Comparison of ENCODE assay signal across 26 cellular contexts in genomic region chr3:9760779-9761505, GRCh38. TPM values are rescaled to one million over a fixed set of nuclear protein-coding genes. Genes with fewer than 3 reads are reported as not detected.
DNase-seq lines count a peak whose midpoint lies in the region; ATAC-seq, FAIRE-seq and TF ChIP-seq lines count a peak whose summit lies in the region.
"Had no signal": no experiment of that assay in that cellular context is flagged by ENCODE, and none has a peak within 500 bp of the region (broad histone marks: within the 10 kb centered on the region; RNA-seq: fewer than 3 reads in every experiment).

No MANE protein-coding gene starts in this region.

- DNase-seq in IMR-90: no peak
- no peak for DNase-seq in K562 (ENCODE audit: extremely low read depth in 1 of 4, low spot score in 3 of 4)
- no peak for DNase-seq in upper lobe of left lung
- no peak for DNase-seq in NCI-H1436 treated with DMSO at 0.1 percent for 48 hours (lab: John Stamatoyannopoulos, UW)
- DNase-seq: C1 segment of cervical spinal cord; CD4-positive, alpha-beta memory T cell; COR-L47; DMS53; GM23248; H7; MM.1S; NCI-H1694; NCI-H2029 treated with DMSO at 0.1 percent for 48 hours; NCI-H446 treated with DMSO at 0.1 percent for 48 hours; NCI-H526; NCI-H82; NK-92 treated with Interleukin-12 subunit alpha and Interleukin-12 subunit beta, amount 100 ng/mL, for 24 hours; PC-3; Right ventricle myocardium superior had no signal

- no peak overlapping the region for H4K5ac ChIP-seq in IMR-90 (ENCODE audit: low read depth, low read length)

- BruUV-seq in IMR-90 (replicated peaks; lab: Mats Ljungman, UMichigan): no TSS peak
- no TSS peak for BruUV-seq in K562 (replicated peaks; lab: Mats Ljungman, UMichigan)

- POLR2A ChIA-PET in HEK293 (lab: Yijun Ruan, JAX) (interaction anchor here (0.6 to 0.7 kb wide), 2 partner anchors 51 to 52 kb away, joined by 3 to 4 read pairs; no protein-coding TSS in a partner anchor), IMR-90 (lab: Charles Lee; ENCODE audit: unreplicated experiment) (no interaction called here), K562 (lab: Yijun Ruan, JAX) (interaction anchor here (0.6 kb wide), 1 partner anchor 14 kb away, joined by 4 read pairs; no protein-coding TSS in a partner anchor)

- H4K20me1 ChIP-seq in IMR-90 (ENCODE audit: insufficient read depth, low read length): no peaks in the 10 kb centered on the region; the same call in 1 of the 2 replicates
- no peaks in the 10 kb centered on the region for H4K20me1 ChIP-seq in K562 (replicated peaks; ENCODE audit: control insufficient read depth, insufficient read depth, low read length)

- FAIRE-seq in K562 (lab: Jason Lieb, UNC): no peak
- FAIRE-seq: GM18507, HTR-8/SVneo had no signal

- CTCF ChIA-PET in HEK293 (lab: Yijun Ruan, JAX) (interaction anchor here (0.8 kb wide), 1 partner anchor 9 kb away, joined by 3 read pairs; the partner anchor contains the start of gene CAMK1), IMR-90 (lab: Yijun Ruan, JAX) (no interaction called here), K562 (lab: Yijun Ruan, JAX; ENCODE audit: low intra/inter-chr PET ratio) (no interaction called here)

- no peak overlapping the region for H2BK20ac ChIP-seq in IMR-90 (ENCODE audit: low read depth, low read length)

- H4K8ac ChIP-seq in IMR-90 (ENCODE audit: low read depth in 2 of 2, low read length in 2 of 2): no peak overlapping the region

- H3K27ac ChIP-seq in HEK293 (ENCODE audit: extremely low read depth, low read depth, low read length) (no peak overlapping the region), IMR-90 (ENCODE audit: insufficient read depth, low read length) (no peak overlapping the region), K562 (ENCODE audit: extremely low read depth, low read depth, low read length) (no peak overlapping the region), upper lobe of left lung (no peak overlapping the region)
- H3K27ac ChIP-seq: GM23248, KMS-11, SJSA1 had no signal

- H3K4me2 ChIP-seq in IMR-90 (ENCODE audit: low read depth, low read length): no peak overlapping the region
- H3K4me2 ChIP-seq in K562 (ENCODE audit: insufficient read depth, low read length): no peak overlapping the region
- H3K4me2 ChIP-seq: KMS-11 had no signal

- no peak overlapping the region for H3K4me3 ChIP-seq in HEK293 (ENCODE audit: low read depth, low read length)
- no peak overlapping the region for H3K4me3 ChIP-seq in IMR-90 (ENCODE audit: insufficient read depth, low read depth, low read length)
- no peak overlapping the region for H3K4me3 ChIP-seq in K562
- H3K4me3 ChIP-seq in upper lobe of left lung: no peak overlapping the region
- H3K4me3 ChIP-seq: GM23248, SJSA1 had no signal

- no peak for TF ChIP-seq EP300 in K562 (IDR thresholded peaks at IDR 0.05; ENCODE audit: low read length)
- TF ChIP-seq EP300 in upper lobe of left lung (IDR thresholded peaks at IDR 0.05): no peak

- H3K36me3 ChIP-seq in HEK293 (ENCODE audit: control insufficient read depth in 2 of 2, insufficient read depth in 1 of 2, low read length in 2 of 2) (peaks cover 16 to 80% of the 10 kb centered on the region in 2 experiments; a peak in 2 of 3 replicates), IMR-90 (ENCODE audit: control insufficient read depth, insufficient read depth, low read length) (peaks cover 41% of the 10 kb centered on the region), K562 (ENCODE audit: control insufficient read depth, insufficient read depth, low read length) (peaks cover 28% of the 10 kb centered on the region; the same call in 2 of the 3 replicates), upper lobe of left lung (peaks cover 0 to 76% (median 57%) of the 10 kb centered on the region in 4 donors)

- no peak overlapping the region for H2BK120ac ChIP-seq in IMR-90 (ENCODE audit: low read depth, low read length)

- H4K91ac ChIP-seq in IMR-90 (ENCODE audit: insufficient read depth, low read depth, low read length): no peak overlapping the region

- TF ChIP-seq POLR2A in IMR-90 (IDR thresholded peaks at IDR 0.05; ENCODE audit: low read depth, low read length) (no peak), K562 (conservative IDR thresholded peaks at IDR 0.05) (no peak), upper lobe of left lung (IDR thresholded peaks at IDR 0.05) (no peak)

- no peak overlapping the region for H2BK5ac ChIP-seq in IMR-90 (ENCODE audit: low read depth, low read length, poor library complexity, severe bottlenecking)

- TF ChIP-seq RAD21 in IMR-90 (IDR thresholded peaks at IDR 0.05; ENCODE audit: low read length): no peak
- TF ChIP-seq RAD21 in K562 (CRISPR knock-in tag; conservative IDR thresholded peaks at IDR 0.05 in 1 of 2, IDR thresholded peaks at IDR 0.05 in 1 of 2): no peak

- dilution Hi-C loops in IMR-90 (cut with HindIII; ENCODE audit: low sequenced_read_pairs, unreplicated experiment): no loop called here

- no peak overlapping the region for H2BK15ac ChIP-seq in IMR-90 (ENCODE audit: low read depth, low read length)

- intact Hi-C loops in IMR-90 (cut with micrococcal nuclease) (no loop called here), K562 (cut with micrococcal nuclease) (no loop called here)

- 0 out of 2 replicates have a peak overlapping the region, but pooled peaks have one; percentile 6 for H3K56ac ChIP-seq in IMR-90 (ENCODE audit: extremely low read depth, insufficient read depth, low read length)

- WGBS in IMR-90 (ENCODE audit: extremely low coverage in 2 of 2, insufficient read length in 1 of 2), 2 experiments: 98% methylated on average over 5 of the region's 10 CpGs; no CpG with 5 or more reads in 1 of the 2 experiments
- WGBS in K562 (ENCODE audit: insufficient coverage, low coverage, missing lambda C conversion rate): 82% methylated on average over 10 of the region's 10 CpGs
- WGBS in upper lobe of left lung, 2 donors: 98% methylated on average over 10 of the region's 10 CpGs

- no peaks in the 10 kb centered on the region for H3K9me3 ChIP-seq in HEK293 (ENCODE audit: control insufficient read depth, insufficient read depth, low read depth, low read length)
- no peaks in the 10 kb centered on the region for H3K9me3 ChIP-seq in IMR-90 (ENCODE audit: control insufficient read depth, insufficient read depth, low read length)
- no peaks in the 10 kb centered on the region; the same call in 1 of the 2 replicates for H3K9me3 ChIP-seq in K562 (replicated peaks; ENCODE audit: control insufficient read depth, insufficient read depth, low read depth, low read length)
- H3K9me3 ChIP-seq in upper lobe of left lung: no peaks in the 10 kb centered on the region
- H3K9me3 ChIP-seq: SJSA1 had no signal

- no peak overlapping the region for H3K14ac ChIP-seq in IMR-90 (replicated peaks; ENCODE audit: low read depth, low read length)

- no peak overlapping the region for H2AK9ac ChIP-seq in IMR-90 (replicated peaks; ENCODE audit: low read depth, low read length, poor library complexity)

- H3K79me1 ChIP-seq in IMR-90 (ENCODE audit: low read depth in 1 of 2, low read length in 2 of 2): peaks cover 0 to 15% of the 10 kb centered on the region in 2 experiments; a peak in 3 of 4 replicates

- no peak overlapping the region for H3K23ac ChIP-seq in IMR-90 (ENCODE audit: low read depth, low read length)

- H3K9me1 ChIP-seq in IMR-90 (ENCODE audit: insufficient read depth, low read length) (peaks cover 11% of the 10 kb centered on the region), K562 (ENCODE audit: control insufficient read depth, insufficient read depth, low read length) (no peaks in the 10 kb centered on the region)

- H3K27me3 ChIP-seq in IMR-90 (ENCODE audit: control insufficient read depth, insufficient read depth, low read length) (no peaks in the 10 kb centered on the region), K562 (ENCODE audit: control insufficient read depth in 2 of 2, insufficient read depth in 2 of 2, low read length in 2 of 2) (no peaks in the 10 kb centered on the region), upper lobe of left lung (no peaks in the 10 kb centered on the region)
- H3K27me3 ChIP-seq: SJSA1 had no signal

- H3K79me2 ChIP-seq in K562 (ENCODE audit: control insufficient read depth, insufficient read depth, low read length): no peaks in the 10 kb centered on the region

- no peak overlapping the region for H3K4ac ChIP-seq in IMR-90 (ENCODE audit: low read depth, low read length)

- no peaks in the 10 kb centered on the region for H3K4me1 ChIP-seq in HEK293 (ENCODE audit: control insufficient read depth, insufficient read depth, low read length)
- no peaks in the 10 kb centered on the region for H3K4me1 ChIP-seq in IMR-90 (ENCODE audit: control insufficient read depth, insufficient read depth, low read length)
- H3K4me1 ChIP-seq in K562 (replicated peaks in 1 of 2; ENCODE audit: control insufficient read depth in 2 of 2, insufficient read depth in 2 of 2, low read length in 2 of 2): peaks cover 0 to 4% of the 10 kb centered on the region in 2 experiments; a peak in 3 of 5 replicates
- H3K4me1 ChIP-seq in upper lobe of left lung: no peaks in the 10 kb centered on the region
- H3K4me1 ChIP-seq: SJSA1 had no signal

- no peak for ATAC-seq in IMR-90 (ENCODE audit: low read depth)
- no peak for ATAC-seq in K562
- no peak for ATAC-seq in HG03159 (IDR thresholded peaks at IDR 0.05; ENCODE audit: unreplicated experiment)
- ATAC-seq in upper lobe of left lung (ENCODE audit: low FRiP score in 2 of 2): no peak

- no peak overlapping the region for H3K9ac ChIP-seq in IMR-90 (ENCODE audit: low read depth, low read length)
- no peak overlapping the region for H3K9ac ChIP-seq in K562 (ENCODE audit: insufficient read depth in 1 of 2, low read depth in 2 of 2, low read length in 2 of 2)
- H3K9ac ChIP-seq: GM23248, KMS-11 had no signal

- H2AFZ ChIP-seq in IMR-90 (replicated peaks; ENCODE audit: low read length, poor library complexity): no peak overlapping the region
- no peak overlapping the region for H2AFZ ChIP-seq in K562 (ENCODE audit: low read depth, low read length)
- H2AFZ ChIP-seq: GM23248 had no signal

- no peak overlapping the region for H3K18ac ChIP-seq in IMR-90 (ENCODE audit: low read depth, low read length)

- in situ Hi-C loops in IMR-90 (cut with MboI; ENCODE audit: low sequenced_read_pairs) (no loop called here), K562 (cut with MboI) (no loop called here)

- no peak overlapping the region for H2AK5ac ChIP-seq in IMR-90 (ENCODE audit: low read depth, low read length)

- no peak for TF ChIP-seq CTCF in HEK293 (tag by site-specific recombination; IDR thresholded peaks at IDR 0.05)
- no peak for TF ChIP-seq CTCF in IMR-90 (conservative IDR thresholded peaks at IDR 0.05; ENCODE audit: low read depth, low read length)
- no peak for TF ChIP-seq CTCF in K562 (IDR thresholded peaks at IDR 0.05 in 2 of 3, conservative IDR thresholded peaks at IDR 0.05 in 1 of 3; ENCODE audit: insufficient read depth in 2 of 3, low read depth in 1 of 3, low read length in 3 of 3)
- TF ChIP-seq CTCF in upper lobe of left lung (IDR thresholded peaks at IDR 0.05): no peak

RNA-seq across cellular contexts. Expression of gene CAMK1, which starts 8.8 kb away (rescaled TPM):
- 28.9 and 33.3 TPM in 2 replicates for total RNA-seq in IMR-90 (2012; rRNA removed)
- polyA plus RNA-seq in IMR-90 (2012; rRNA removed): 36.4 and 41.2 TPM in 2 replicates
- polyA plus RNA-seq in IMR-90 (2012; cell fraction: cytosol; rRNA removed): 41.3 and 45.9 TPM in 2 replicates
- 22.2 and 41.7 TPM in 2 replicates for polyA plus RNA-seq in IMR-90 (2012; cell fraction: nucleus; rRNA removed; ENCODE audit: low replicate concordance)
- 2.0 and 4.8 TPM in 2 replicates for total RNA-seq in K562 (2011; cell fraction: chromatin; rRNA removed; ENCODE audit: low replicate concordance)
- 4.2 and 4.6 TPM in 2 replicates for total RNA-seq in K562 (2011; cell fraction: nucleolus; rRNA removed)
- total RNA-seq in K562 (2011; cell fraction: nucleoplasm; rRNA removed): 2.3 and 3.2 TPM in 2 replicates
- total RNA-seq in K562 (2014; rRNA removed): 10.7 and 13.9 TPM in 2 replicates
- total RNA-seq in K562 (2014; rRNA removed; fragmentation: Illumina TruSeq; extraction: Trizol): 4.4 and 4.7 TPM in 2 replicates
- total RNA-seq in K562 (2015; rRNA removed; fragmentation: Illumina TruSeq; extraction: Trizol): 6.1 and 6.6 TPM in 2 replicates
- 5.2 and 6.2 TPM in 2 replicates for total RNA-seq in K562 (2021)
- polyA plus RNA-seq in K562 (2011; rRNA removed): 7.3 and 8.4 TPM in 2 replicates
- 5.8 and 12.1 TPM in 2 replicates for polyA plus RNA-seq in K562 (2011; cell fraction: cytosol; rRNA removed)
- 6.0 and 9.9 TPM in 2 replicates for polyA plus RNA-seq in K562 (2011; cell fraction: nucleus; rRNA removed)
- polyA plus RNA-seq in K562 (2012): 7.7 and 9.7 TPM in 2 replicates
- 6.0 and 6.2 TPM in 2 replicates for polyA plus RNA-seq in K562 (2014; fragmentation: Illumina TruSeq; extraction: Trizol)
- polyA plus RNA-seq in K562 (2014; fragmentation: Nextera tagmentation; extraction: Ambion mirVana): under 1 TPM; 0.23 to 0.39 TPM
- 7.7 and 10.6 TPM in 2 replicates for polyA plus RNA-seq in K562 (2014; rRNA removed)
- 2.6 and 2.9 TPM in 2 replicates for polyA minus RNA-seq in K562 (2011; rRNA and poly(A)+ RNA removed)
- polyA minus RNA-seq in K562 (2011; cell fraction: cytosol; rRNA and poly(A)+ RNA removed): 3.1 and 3.6 TPM in 2 replicates
- polyA minus RNA-seq in K562 (2011; cell fraction: nucleus; rRNA and poly(A)+ RNA removed): 1.3 and 2.4 TPM in 2 replicates
- 10 to 100 TPM; 19.5 to 44.0 (median 27.6) TPM for total RNA-seq in upper lobe of left lung
- total RNA-seq: G401 had no signal

RNA-seq across cellular contexts. Expression of gene OGG1, which starts 11.2 kb away (rescaled TPM):
- total RNA-seq in IMR-90 (2012; rRNA removed) (14.9 and 15.8 TPM in 2 replicates), K562 (2014; rRNA removed) (27.6 and 39.3 TPM in 2 replicates), K562 (2014; rRNA removed; fragmentation: Illumina TruSeq; extraction: Trizol) (14.6 and 18.2 TPM in 2 replicates), K562 (2015; rRNA removed; fragmentation: Illumina TruSeq; extraction: Trizol) (26.4 and 27.5 TPM in 2 replicates), K562 (2021) (23.6 and 25.7 TPM in 2 replicates), upper lobe of left lung (10 to 100 TPM; 13.7 to 49.2 (median 18.3) TPM)
- polyA plus RNA-seq in IMR-90 (2012; rRNA removed) (25.6 and 28.2 TPM in 2 replicates), K562 (2011; rRNA removed) (26.6 and 31.0 TPM in 2 replicates), K562 (2014; fragmentation: Illumina TruSeq; extraction: Trizol) (32.3 and 33.0 TPM in 2 replicates), K562 (2014; fragmentation: Nextera tagmentation; extraction: Ambion mirVana) (10 to 100 TPM in 1 of 2 experiments, 1 to 10 TPM in 1; 6.6 to 12.0 TPM), K562 (2014; rRNA removed) (24.4 and 26.5 TPM in 2 replicates)
- 24.6 and 29.1 TPM in 2 replicates for polyA plus RNA-seq in IMR-90 (2012; cell fraction: cytosol; rRNA removed)
- polyA plus RNA-seq in IMR-90 (2012; cell fraction: nucleus; rRNA removed; ENCODE audit: low replicate concordance): 30.2 and 34.3 TPM in 2 replicates
- 74.9 and 150 TPM in 2 replicates for total RNA-seq in K562 (2011; cell fraction: chromatin; rRNA removed; ENCODE audit: low replicate concordance)
- 93.6 and 122 TPM in 2 replicates for total RNA-seq in K562 (2011; cell fraction: nucleolus; rRNA removed)
- total RNA-seq in K562 (2011; cell fraction: nucleoplasm; rRNA removed): 99.4 and 140 TPM in 2 replicates
- polyA plus RNA-seq in K562 (2011; cell fraction: cytosol; rRNA removed): 27.6 and 51.7 TPM in 2 replicates
- 41.4 and 56.0 TPM in 2 replicates for polyA plus RNA-seq in K562 (2011; cell fraction: nucleus; rRNA removed)
- 23.4 and 31.1 TPM in 2 replicates for polyA plus RNA-seq in K562 (2012)
- polyA minus RNA-seq in K562 (2011; rRNA and poly(A)+ RNA removed): 38.9 and 47.9 TPM in 2 replicates
- polyA minus RNA-seq in K562 (2011; cell fraction: cytosol; rRNA and poly(A)+ RNA removed): 16.7 and 29.9 TPM in 2 replicates
- polyA minus RNA-seq in K562 (2011; cell fraction: nucleus; rRNA and poly(A)+ RNA removed): 52.4 and 57.1 TPM in 2 replicates

RNA-seq across cellular contexts. Expression of gene BRPF1, which starts 29.4 kb away (rescaled TPM):
- 15.6 and 16.4 TPM in 2 replicates for total RNA-seq in IMR-90 (2012; rRNA removed)
- 13.6 and 15.1 TPM in 2 replicates for polyA plus RNA-seq in IMR-90 (2012; rRNA removed)
- 7.4 and 8.8 TPM in 2 replicates for polyA plus RNA-seq in IMR-90 (2012; cell fraction: cytosol; rRNA removed)
- 24.9 and 42.4 TPM in 2 replicates for polyA plus RNA-seq in IMR-90 (2012; cell fraction: nucleus; rRNA removed; ENCODE audit: low replicate concordance)
- total RNA-seq in K562 (2011; cell fraction: chromatin; rRNA removed; ENCODE audit: low replicate concordance): 33.6 and 67.8 TPM in 2 replicates
- 33.7 and 49.2 TPM in 2 replicates for total RNA-seq in K562 (2011; cell fraction: nucleolus; rRNA removed)
- total RNA-seq in K562 (2011; cell fraction: nucleoplasm; rRNA removed): 26.6 and 32.0 TPM in 2 replicates
- total RNA-seq in K562 (2014; rRNA removed): 29.9 and 38.9 TPM in 2 replicates
- 12.6 and 13.5 TPM in 2 replicates for total RNA-seq in K562 (2014; rRNA removed; fragmentation: Illumina TruSeq; extraction: Trizol)
- total RNA-seq in K562 (2015; rRNA removed; fragmentation: Illumina TruSeq; extraction: Trizol): 23.5 and 25.5 TPM in 2 replicates
- total RNA-seq in K562 (2021): 40.2 and 40.6 TPM in 2 replicates
- 12.7 and 16.6 TPM in 2 replicates for polyA plus RNA-seq in K562 (2011; rRNA removed)
- 12.3 and 19.3 TPM in 2 replicates for polyA plus RNA-seq in K562 (2011; cell fraction: cytosol; rRNA removed)
- 46.8 and 95.4 TPM in 2 replicates for polyA plus RNA-seq in K562 (2011; cell fraction: nucleus; rRNA removed)
- polyA plus RNA-seq in K562 (2012): 23.7 and 24.3 TPM in 2 replicates
- 26.7 and 30.5 TPM in 2 replicates for polyA plus RNA-seq in K562 (2014; fragmentation: Illumina TruSeq; extraction: Trizol)
- 1 to 10 TPM; 1.1 to 1.4 TPM for polyA plus RNA-seq in K562 (2014; fragmentation: Nextera tagmentation; extraction: Ambion mirVana)
- 26.0 and 32.8 TPM in 2 replicates for polyA plus RNA-seq in K562 (2014; rRNA removed)
- 14.6 and 16.9 TPM in 2 replicates for polyA minus RNA-seq in K562 (2011; rRNA and poly(A)+ RNA removed)
- 15.2 and 22.2 TPM in 2 replicates for polyA minus RNA-seq in K562 (2011; cell fraction: cytosol; rRNA and poly(A)+ RNA removed)
- 24.9 and 29.5 TPM in 2 replicates for polyA minus RNA-seq in K562 (2011; cell fraction: nucleus; rRNA and poly(A)+ RNA removed)
- total RNA-seq in upper lobe of left lung: 10 to 100 TPM; 18.8 to 44.0 (median 26.5) TPM

RNA-seq across cellular contexts. Expression of gene TADA3, which starts 31.3 kb away (rescaled TPM):
- total RNA-seq in IMR-90 (2012; rRNA removed): 69.7 and 83.0 TPM in 2 replicates
- 68.0 and 69.7 TPM in 2 replicates for polyA plus RNA-seq in IMR-90 (2012; rRNA removed)
- 67.8 and 79.3 TPM in 2 replicates for polyA plus RNA-seq in IMR-90 (2012; cell fraction: cytosol; rRNA removed)
- polyA plus RNA-seq in IMR-90 (2012; cell fraction: nucleus; rRNA removed; ENCODE audit: low replicate concordance): 37.7 and 38.4 TPM in 2 replicates
- 29.0 and 52.4 TPM in 2 replicates for total RNA-seq in K562 (2011; cell fraction: chromatin; rRNA removed; ENCODE audit: low replicate concordance)
- total RNA-seq in K562 (2011; cell fraction: nucleolus; rRNA removed): 42.1 and 48.7 TPM in 2 replicates
- 34.6 and 42.7 TPM in 2 replicates for total RNA-seq in K562 (2011; cell fraction: nucleoplasm; rRNA removed)
- 110 and 136 TPM in 2 replicates for total RNA-seq in K562 (2014; rRNA removed)
- 32.7 and 40.6 TPM in 2 replicates for total RNA-seq in K562 (2014; rRNA removed; fragmentation: Illumina TruSeq; extraction: Trizol)
- 74.5 and 74.8 TPM in 2 replicates for total RNA-seq in K562 (2015; rRNA removed; fragmentation: Illumina TruSeq; extraction: Trizol)
- total RNA-seq in K562 (2021): 85.8 and 89.7 TPM in 2 replicates
- polyA plus RNA-seq in K562 (2011; rRNA removed): 60.6 and 62.8 TPM in 2 replicates
- polyA plus RNA-seq in K562 (2011; cell fraction: cytosol; rRNA removed): 74.1 and 114 TPM in 2 replicates
- polyA plus RNA-seq in K562 (2011; cell fraction: nucleus; rRNA removed): 61.6 and 83.0 TPM in 2 replicates
- 75.7 and 143 TPM in 2 replicates for polyA plus RNA-seq in K562 (2012)
- polyA plus RNA-seq in K562 (2014; fragmentation: Illumina TruSeq; extraction: Trizol): 97.8 and 103 TPM in 2 replicates
- polyA plus RNA-seq in K562 (2014; fragmentation: Nextera tagmentation; extraction: Ambion mirVana): 1 to 10 TPM; 4.1 to 6.3 TPM
- polyA plus RNA-seq in K562 (2014; rRNA removed): 91.6 and 94.0 TPM in 2 replicates
- 29.9 and 37.5 TPM in 2 replicates for polyA minus RNA-seq in K562 (2011; rRNA and poly(A)+ RNA removed)
- 52.9 and 57.8 TPM in 2 replicates for polyA minus RNA-seq in K562 (2011; cell fraction: cytosol; rRNA and poly(A)+ RNA removed)
- polyA minus RNA-seq in K562 (2011; cell fraction: nucleus; rRNA and poly(A)+ RNA removed): 19.1 and 22.5 TPM in 2 replicates
- 10 to 100 TPM; 48.2 to 68.0 (median 60.7) TPM for total RNA-seq in upper lobe of left lung

RNA-seq across cellular contexts. Expression of gene ARPC4, which starts 31.9 kb away (rescaled TPM):
- total RNA-seq in IMR-90 (2012; rRNA removed): 383 and 405 TPM in 2 replicates
- 160 and 188 TPM in 2 replicates for polyA plus RNA-seq in IMR-90 (2012; rRNA removed)
- 123 and 177 TPM in 2 replicates for polyA plus RNA-seq in IMR-90 (2012; cell fraction: cytosol; rRNA removed)
- polyA plus RNA-seq in IMR-90 (2012; cell fraction: nucleus; rRNA removed; ENCODE audit: low replicate concordance): 64.3 and 102 TPM in 2 replicates
- total RNA-seq in K562 (2011; cell fraction: chromatin; rRNA removed; ENCODE audit: low replicate concordance): 240 and 326 TPM in 2 replicates
- 165 and 200 TPM in 2 replicates for total RNA-seq in K562 (2011; cell fraction: nucleolus; rRNA removed)
- total RNA-seq in K562 (2011; cell fraction: nucleoplasm; rRNA removed): 225 and 232 TPM in 2 replicates
- total RNA-seq in K562 (2014; rRNA removed): 138 and 139 TPM in 2 replicates
- total RNA-seq in K562 (2014; rRNA removed; fragmentation: Illumina TruSeq; extraction: Trizol): 132 and 143 TPM in 2 replicates
- total RNA-seq in K562 (2015; rRNA removed; fragmentation: Illumina TruSeq; extraction: Trizol): 118 and 131 TPM in 2 replicates
- 153 and 154 TPM in 2 replicates for total RNA-seq in K562 (2021)
- polyA plus RNA-seq in K562 (2011; rRNA removed): 60.3 and 106 TPM in 2 replicates
- polyA plus RNA-seq in K562 (2011; cell fraction: cytosol; rRNA removed): 69.7 and 88.3 TPM in 2 replicates
- polyA plus RNA-seq in K562 (2011; cell fraction: nucleus; rRNA removed): 76.1 and 100.0 TPM in 2 replicates
- 106 and 149 TPM in 2 replicates for polyA plus RNA-seq in K562 (2012)
- 119 and 128 TPM in 2 replicates for polyA plus RNA-seq in K562 (2014; fragmentation: Illumina TruSeq; extraction: Trizol)
- 10 to 100 TPM; 20.1 to 28.1 TPM for polyA plus RNA-seq in K562 (2014; fragmentation: Nextera tagmentation; extraction: Ambion mirVana)
- polyA plus RNA-seq in K562 (2014; rRNA removed): 112 and 129 TPM in 2 replicates
- polyA minus RNA-seq in K562 (2011; rRNA and poly(A)+ RNA removed): 147 and 187 TPM in 2 replicates
- polyA minus RNA-seq in K562 (2011; cell fraction: cytosol; rRNA and poly(A)+ RNA removed): 104 and 125 TPM in 2 replicates
- polyA minus RNA-seq in K562 (2011; cell fraction: nucleus; rRNA and poly(A)+ RNA removed): 79.2 and 112 TPM in 2 replicates
- 100 to 1,000 TPM in 5 of 6 donors, 10 to 100 TPM in 1; 88.3 to 186 (median 158) TPM for total RNA-seq in upper lobe of left lung

Comparison
In these comparisons a context has a peak if more than half of its experiments do, and no peak if none do; other contexts are left out.
1. Of the 44 proteins assayed by ChIP-seq in both K562 and HEK293: peak only in K562: TRIM28; only in HEK293: none; in both: none; in neither: 43.